ENCODE assay signal across 7 cellular contexts in genomic region chr7:116187400-116187799, GRCh38.
"Had no signal": no experiment of that assay in that cellular context is flagged by ENCODE, and none has a peak within 500 bp of the region (broad histone marks: within the 10 kb centered on the region; RNA-seq: fewer than 3 reads in every experiment).

No MANE protein-coding gene starts in this region.

- H3K27ac ChIP-seq: HL-60 had no signal

- DNase-seq: IMR-90, KBM-7, KG1 had no signal

- H3K27me3 Mint-ChIP-seq: IgD-negative memory B cell had no signal

- ATAC-seq: K562 had no signal

- H3K4me3 Mint-ChIP-seq: IgD-negative memory B cell had no signal

- H3K4me1 Mint-ChIP-seq: IgD-negative memory B cell had no signal

- FAIRE-seq: HTR-8/SVneo, K562 had no signal

- H3K4me3 ChIP-seq: K562 had no signal

- H3K27ac Mint-ChIP-seq: IgD-negative memory B cell had no signal
